In the genomic region with DNA sequence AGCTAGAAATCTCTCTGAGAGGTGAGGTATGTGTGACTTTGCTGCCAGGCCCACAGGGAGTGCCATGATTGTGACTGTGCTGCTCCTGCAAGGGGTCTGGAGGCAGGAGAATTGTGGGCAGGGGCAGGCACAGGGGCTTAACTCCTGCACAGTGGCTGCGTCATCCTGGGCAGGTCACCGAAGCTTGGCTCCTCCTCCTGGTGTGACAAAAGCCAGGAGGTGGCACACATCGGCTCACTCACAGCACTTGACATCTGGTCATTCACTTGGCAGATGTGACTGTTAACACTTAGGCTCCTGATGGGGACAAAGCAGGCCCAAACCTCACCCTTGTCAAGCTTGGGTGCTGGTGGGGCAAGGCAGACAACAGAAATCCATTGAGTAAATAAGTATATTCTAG, we compare ENCODE assay signal across 1 cellular context.
TF ChIP-seq lines count a peak whose summit lies in the region.

No MANE protein-coding gene starts in this region.

TF ChIP-seq in GM23338, 12 proteins besides CTCF, POLR2A, EP300 and RAD21 (continued from another document):
- TF ChIP-seq, protein P1, sequence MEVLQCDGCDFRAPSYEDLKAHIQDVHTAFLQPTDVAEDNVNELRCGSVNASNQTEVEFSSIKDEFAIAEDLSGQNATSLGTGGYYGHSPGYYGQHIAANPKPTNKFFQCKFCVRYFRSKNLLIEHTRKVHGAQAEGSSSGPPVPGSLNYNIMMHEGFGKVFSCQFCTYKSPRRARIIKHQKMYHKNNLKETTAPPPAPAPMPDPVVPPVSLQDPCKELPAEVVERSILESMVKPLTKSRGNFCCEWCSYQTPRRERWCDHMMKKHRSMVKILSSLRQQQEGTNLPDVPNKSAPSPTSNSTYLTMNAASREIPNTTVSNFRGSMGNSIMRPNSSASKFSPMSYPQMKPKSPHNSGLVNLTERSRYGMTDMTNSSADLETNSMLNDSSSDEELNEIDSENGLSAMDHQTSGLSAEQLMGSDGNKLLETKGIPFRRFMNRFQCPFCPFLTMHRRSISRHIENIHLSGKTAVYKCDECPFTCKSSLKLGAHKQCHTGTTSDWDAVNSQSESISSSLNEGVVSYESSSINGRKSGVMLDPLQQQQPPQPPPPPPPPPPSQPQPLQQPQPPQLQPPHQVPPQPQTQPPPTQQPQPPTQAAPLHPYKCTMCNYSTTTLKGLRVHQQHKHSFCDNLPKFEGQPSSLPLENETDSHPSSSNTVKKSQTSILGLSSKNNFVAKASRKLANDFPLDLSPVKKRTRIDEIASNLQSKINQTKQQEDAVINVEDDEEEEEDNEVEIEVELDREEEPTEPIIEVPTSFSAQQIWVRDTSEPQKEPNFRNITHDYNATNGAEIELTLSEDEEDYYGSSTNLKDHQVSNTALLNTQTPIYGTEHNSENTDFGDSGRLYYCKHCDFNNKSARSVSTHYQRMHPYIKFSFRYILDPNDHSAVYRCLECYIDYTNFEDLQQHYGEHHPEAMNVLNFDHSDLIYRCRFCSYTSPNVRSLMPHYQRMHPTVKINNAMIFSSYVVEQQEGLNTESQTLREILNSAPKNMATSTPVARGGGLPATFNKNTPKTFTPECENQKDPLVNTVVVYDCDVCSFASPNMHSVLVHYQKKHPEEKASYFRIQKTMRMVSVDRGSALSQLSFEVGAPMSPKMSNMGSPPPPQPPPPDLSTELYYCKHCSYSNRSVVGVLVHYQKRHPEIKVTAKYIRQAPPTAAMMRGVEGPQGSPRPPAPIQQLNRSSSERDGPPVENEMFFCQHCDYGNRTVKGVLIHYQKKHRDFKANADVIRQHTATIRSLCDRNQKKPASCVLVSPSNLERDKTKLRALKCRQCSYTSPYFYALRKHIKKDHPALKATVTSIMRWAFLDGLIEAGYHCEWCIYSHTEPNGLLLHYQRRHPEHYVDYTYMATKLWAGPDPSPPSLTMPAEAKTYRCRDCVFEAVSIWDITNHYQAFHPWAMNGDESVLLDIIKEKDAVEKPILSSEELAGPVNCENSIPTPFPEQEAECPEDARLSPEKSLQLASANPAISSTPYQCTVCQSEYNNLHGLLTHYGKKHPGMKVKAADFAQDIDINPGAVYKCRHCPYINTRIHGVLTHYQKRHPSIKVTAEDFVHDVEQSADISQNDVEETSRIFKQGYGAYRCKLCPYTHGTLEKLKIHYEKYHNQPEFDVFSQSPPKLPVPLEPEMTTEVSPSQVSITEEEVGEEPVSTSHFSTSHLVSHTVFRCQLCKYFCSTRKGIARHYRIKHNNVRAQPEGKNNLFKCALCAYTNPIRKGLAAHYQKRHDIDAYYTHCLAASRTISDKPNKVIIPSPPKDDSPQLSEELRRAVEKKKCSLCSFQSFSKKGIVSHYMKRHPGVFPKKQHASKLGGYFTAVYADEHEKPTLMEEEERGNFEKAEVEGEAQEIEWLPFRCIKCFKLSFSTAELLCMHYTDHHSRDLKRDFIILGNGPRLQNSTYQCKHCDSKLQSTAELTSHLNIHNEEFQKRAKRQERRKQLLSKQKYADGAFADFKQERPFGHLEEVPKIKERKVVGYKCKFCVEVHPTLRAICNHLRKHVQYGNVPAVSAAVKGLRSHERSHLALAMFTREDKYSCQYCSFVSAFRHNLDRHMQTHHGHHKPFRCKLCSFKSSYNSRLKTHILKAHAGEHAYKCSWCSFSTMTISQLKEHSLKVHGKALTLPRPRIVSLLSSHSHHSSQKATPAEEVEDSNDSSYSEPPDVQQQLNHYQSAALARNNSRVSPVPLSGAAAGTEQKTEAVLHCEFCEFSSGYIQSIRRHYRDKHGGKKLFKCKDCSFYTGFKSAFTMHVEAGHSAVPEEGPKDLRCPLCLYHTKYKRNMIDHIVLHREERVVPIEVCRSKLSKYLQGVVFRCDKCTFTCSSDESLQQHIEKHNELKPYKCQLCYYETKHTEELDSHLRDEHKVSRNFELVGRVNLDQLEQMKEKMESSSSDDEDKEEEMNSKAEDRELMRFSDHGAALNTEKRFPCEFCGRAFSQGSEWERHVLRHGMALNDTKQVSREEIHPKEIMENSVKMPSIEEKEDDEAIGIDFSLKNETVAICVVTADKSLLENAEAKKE (CRISPR knock-in tag; IDR thresholded peaks at IDR 0.05), result no peak
- TF ChIP-seq NANOG (IDR thresholded peaks at IDR 0.05; ENCODE audit: borderline replicate concordance) (no peak), CREB1 (CRISPR knock-in tag; IDR thresholded peaks at IDR 0.05; ENCODE audit: low read depth) (no peak), STAT1 (IDR thresholded peaks at IDR 0.05; ENCODE audit: unreplicated experiment) (no peak), EZH2phosphoT487 (IDR thresholded peaks at IDR 0.05; ENCODE audit: unreplicated experiment) (no peak), POLR2AphosphoS5 (IDR thresholded peaks at IDR 0.05; ENCODE audit: low read depth) (no peak), ZNF331 (CRISPR knock-in tag; IDR thresholded peaks at IDR 0.05; ENCODE audit: low read depth) (no peak), JUNB (IDR thresholded peaks at IDR 0.05; ENCODE audit: unreplicated experiment) (no peak)
- TF ChIP-seq, protein P2, sequence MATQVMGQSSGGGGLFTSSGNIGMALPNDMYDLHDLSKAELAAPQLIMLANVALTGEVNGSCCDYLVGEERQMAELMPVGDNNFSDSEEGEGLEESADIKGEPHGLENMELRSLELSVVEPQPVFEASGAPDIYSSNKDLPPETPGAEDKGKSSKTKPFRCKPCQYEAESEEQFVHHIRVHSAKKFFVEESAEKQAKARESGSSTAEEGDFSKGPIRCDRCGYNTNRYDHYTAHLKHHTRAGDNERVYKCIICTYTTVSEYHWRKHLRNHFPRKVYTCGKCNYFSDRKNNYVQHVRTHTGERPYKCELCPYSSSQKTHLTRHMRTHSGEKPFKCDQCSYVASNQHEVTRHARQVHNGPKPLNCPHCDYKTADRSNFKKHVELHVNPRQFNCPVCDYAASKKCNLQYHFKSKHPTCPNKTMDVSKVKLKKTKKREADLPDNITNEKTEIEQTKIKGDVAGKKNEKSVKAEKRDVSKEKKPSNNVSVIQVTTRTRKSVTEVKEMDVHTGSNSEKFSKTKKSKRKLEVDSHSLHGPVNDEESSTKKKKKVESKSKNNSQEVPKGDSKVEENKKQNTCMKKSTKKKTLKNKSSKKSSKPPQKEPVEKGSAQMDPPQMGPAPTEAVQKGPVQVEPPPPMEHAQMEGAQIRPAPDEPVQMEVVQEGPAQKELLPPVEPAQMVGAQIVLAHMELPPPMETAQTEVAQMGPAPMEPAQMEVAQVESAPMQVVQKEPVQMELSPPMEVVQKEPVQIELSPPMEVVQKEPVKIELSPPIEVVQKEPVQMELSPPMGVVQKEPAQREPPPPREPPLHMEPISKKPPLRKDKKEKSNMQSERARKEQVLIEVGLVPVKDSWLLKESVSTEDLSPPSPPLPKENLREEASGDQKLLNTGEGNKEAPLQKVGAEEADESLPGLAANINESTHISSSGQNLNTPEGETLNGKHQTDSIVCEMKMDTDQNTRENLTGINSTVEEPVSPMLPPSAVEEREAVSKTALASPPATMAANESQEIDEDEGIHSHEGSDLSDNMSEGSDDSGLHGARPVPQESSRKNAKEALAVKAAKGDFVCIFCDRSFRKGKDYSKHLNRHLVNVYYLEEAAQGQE (IDR thresholded peaks at IDR 0.05; ENCODE audit: unreplicated experiment), result no peak
TF ChIP-seq in GM23338: peak in this region for 0.
